In genomic region chr17:78608122-78608803, GRCh38 we compare ENCODE assay signal across 25 cellular contexts. TPM values are rescaled to one million over a fixed set of nuclear protein-coding genes. Genes with fewer than 3 reads are reported as not detected.
"Had no signal": no experiment of that assay in that cellular context is flagged by ENCODE, and none has a peak within 500 bp of the region (broad histone marks: within the 10 kb centered on the region; RNA-seq: fewer than 3 reads in every experiment).

No MANE protein-coding gene starts in this region.

- H3K9me3 ChIP-seq: left ventricle myocardium inferior, lower lobe of right lung, pancreas, prostate gland, right lobe of liver, thyroid gland, upper lobe of right lung had no signal

- H3K27ac ChIP-seq: foreskin keratinocyte, hepatocyte, lower lobe of right lung, pancreas, prostate gland, right lobe of liver, thyroid gland, upper lobe of right lung had no signal

- H3K79me2 ChIP-seq: hepatocyte had no signal

- ATAC-seq: foreskin keratinocyte; lower lobe of right lung; pancreas; right lobe of liver; stimulated activated naive B cell treated with anti-CD40 and anti-IgM and Interleukin-4, amounts not matched to agents 10 μg/mL and 1 μg/mL and 100 μg/mL, for 72 hours; stimulated activated naive CD8-positive, alpha-beta T cell treated with anti-CD3 and anti-CD28 coated beads, Interleukin-15, amount 100 ng/mL, for 72 hours; upper lobe of right lung had no signal

- DNase-seq: cerebellar nuclear complex; dermis blood vessel endothelial cell; erythroblast; foreskin keratinocyte; left cardiac atrium; left ventricle myocardium inferior; lower lobe of right lung; naive B cell; occipital lobe; pancreas; retina; right lobe of liver; stimulated activated CD4-positive, alpha-beta T cell treated with anti-CD3 and anti-CD28 coated beads, Interleukin-2, amount 100 ng/mL, for 24 hours; stimulated activated CD4-positive, alpha-beta T cell treated with anti-CD3 and anti-CD28 coated beads, Interleukin-4, amount 100 ng/mL, for 4 hours; stimulated activated naive B cell treated with anti-CD40 and anti-IgM and Interleukin-4, amounts not matched to agents 10 μg/mL and 1 μg/mL and 100 μg/mL, for 72 hours; stimulated activated naive CD8-positive, alpha-beta T cell treated with anti-CD3 and anti-CD28 coated beads, Interleukin-15, amount 100 ng/mL, for 72 hours; thyroid gland; upper lobe of right lung had no signal

- H3K4me1 Mint-ChIP-seq: memory B cell; naive B cell; stimulated activated naive B cell treated with anti-CD40 and anti-IgM and Interleukin-4, amounts not matched to agents 10 μg/mL and 1 μg/mL and 100 μg/mL, for 72 hours; stimulated activated naive CD8-positive, alpha-beta T cell treated with anti-CD3 and anti-CD28 coated beads, Interleukin-15, amount 100 ng/mL, for 72 hours had no signal

- H3K27ac Mint-ChIP-seq: memory B cell; nephron; stimulated activated naive B cell treated with anti-CD40 and anti-IgM and Interleukin-4, amounts not matched to agents 10 μg/mL and 1 μg/mL and 100 μg/mL, for 72 hours; stimulated activated naive CD8-positive, alpha-beta T cell treated with anti-CD3 and anti-CD28 coated beads, Interleukin-15, amount 100 ng/mL, for 72 hours had no signal

- H3K4me1 ChIP-seq: foreskin keratinocyte, left ventricle myocardium inferior, lower lobe of right lung, pancreas, prostate gland, right lobe of liver, thyroid gland, upper lobe of right lung had no signal

- H3K4me2 ChIP-seq: hepatocyte had no signal

- H3K36me3 ChIP-seq: left ventricle myocardium inferior, lower lobe of right lung, pancreas, prostate gland, right lobe of liver, thyroid gland, upper lobe of right lung had no signal

- H2AFZ ChIP-seq: hepatocyte had no signal

- H3K9me3 Mint-ChIP-seq: nephron; stimulated activated naive CD8-positive, alpha-beta T cell treated with anti-CD3 and anti-CD28 coated beads, Interleukin-15, amount 100 ng/mL, for 72 hours had no signal

- FAIRE-seq: colon, kidney, pancreas had no signal

- H3K4me3 Mint-ChIP-seq: memory B cell; naive B cell; nephron; stimulated activated naive B cell treated with anti-CD40 and anti-IgM and Interleukin-4, amounts not matched to agents 10 μg/mL and 1 μg/mL and 100 μg/mL, for 72 hours; stimulated activated naive CD8-positive, alpha-beta T cell treated with anti-CD3 and anti-CD28 coated beads, Interleukin-15, amount 100 ng/mL, for 72 hours had no signal

- H3K27me3 ChIP-seq: hepatocyte, pancreas, right lobe of liver, thyroid gland, upper lobe of right lung had no signal

- H3K36me3 Mint-ChIP-seq: memory B cell; naive B cell; stimulated activated naive B cell treated with anti-CD40 and anti-IgM and Interleukin-4, amounts not matched to agents 10 μg/mL and 1 μg/mL and 100 μg/mL, for 72 hours had no signal

- H3K4me3 ChIP-seq: hepatocyte, left ventricle myocardium inferior, lower lobe of right lung, pancreas, prostate gland, right lobe of liver, skin epidermis, thyroid gland, upper lobe of right lung had no signal

- H3K27me3 Mint-ChIP-seq: stimulated activated naive CD8-positive, alpha-beta T cell treated with anti-CD3 and anti-CD28 coated beads, Interleukin-15, amount 100 ng/mL, for 72 hours had no signal

RNA-seq across cellular contexts. Expression of gene DNAH17, which starts 31.1 kb away (rescaled TPM):
- total RNA-seq: left ventricle myocardium inferior had no signal
